Comparison of ENCODE assay signal across 9 cellular contexts in the genomic region with DNA sequence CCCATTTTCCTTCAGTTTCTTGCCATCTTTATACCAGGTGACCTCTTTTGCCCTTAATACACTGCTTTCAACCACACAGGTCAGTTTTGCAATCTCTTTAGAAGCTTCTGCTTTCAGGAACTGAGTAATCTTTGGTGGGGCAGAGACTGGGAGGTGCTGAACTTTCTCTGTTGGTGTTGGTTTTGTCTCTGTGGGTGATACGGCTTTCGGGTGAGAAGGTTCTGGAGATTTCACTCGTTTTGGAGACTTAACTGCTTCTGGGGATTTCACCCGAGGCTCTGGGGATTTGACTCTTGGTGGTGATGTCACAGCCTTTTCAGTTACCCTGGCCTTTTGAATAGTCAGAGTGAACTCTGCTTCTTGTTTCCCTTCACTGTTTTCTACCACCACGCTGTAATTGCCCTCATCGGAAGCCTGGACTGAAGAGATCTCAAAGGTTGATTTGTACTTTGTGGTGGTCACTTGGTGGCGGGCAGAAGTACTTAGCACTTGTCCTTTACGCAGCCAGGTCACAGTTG. TPM values are rescaled to one million over a fixed set of nuclear protein-coding genes. Genes with fewer than 3 reads are reported as not detected.
DNase-seq lines count a peak whose midpoint lies in the region; ATAC-seq and TF ChIP-seq lines count a peak whose summit lies in the region.
"Had no signal": no experiment of that assay in that cellular context is flagged by ENCODE, and none has a peak within 500 bp of the region (broad histone marks: within the 10 kb centered on the region; RNA-seq: fewer than 3 reads in every experiment).

No MANE protein-coding gene starts in this region.

- POLR2A ChIA-PET in activated CD8-positive, alpha-beta T cell treated with anti-CD3 and anti-CD28 coated beads for 36 hours (lab: Charles Lee): interaction anchor here (1.2 kb wide), 1 partner anchor 51 kb away, joined by 3 read pairs; no protein-coding TSS in a partner anchor

- H3K36me3 ChIP-seq in left ventricle myocardium inferior: peaks cover 100% of the 10 kb centered on the region

- H3K4me1 Mint-ChIP-seq in activated CD8-positive, alpha-beta T cell treated with anti-CD3 and anti-CD28 coated beads for 36 hours (ENCODE audit: low read depth): peaks cover 47% of the 10 kb centered on the region

- peak overlapping the region; percentile 3 for H3K4me3 Mint-ChIP-seq in activated CD8-positive, alpha-beta T cell treated with anti-CD3 and anti-CD28 coated beads for 36 hours

- intact Hi-C loops in left ventricle myocardium inferior (cut with micrococcal nuclease) (no loop called here), Right ventricle myocardium superior (cut with DNase I) (no loop called here), dorsolateral prefrontal cortex (cut with DNase I) (no loop called here)
- intact Hi-C loops in activated CD8-positive, alpha-beta T cell treated with anti-CD3 and anti-CD28 coated beads for 36 hours (cut with micrococcal nuclease): no loop called here

- DNase-seq in left ventricle myocardium inferior: no peak
- DNase-seq in Right ventricle myocardium superior: no peak
- DNase-seq in activated CD8-positive, alpha-beta T cell treated with anti-CD3 and anti-CD28 coated beads for 36 hours: peak; percentile 73
- DNase-seq in stimulated activated naive CD8-positive, alpha-beta T cell treated with anti-CD3 and anti-CD28 coated beads, Interleukin-15, Interleukin-2, amounts not matched to agents 100 U/mL and 50 U/mL, for 24 hours: peak; percentile 37
- no peak for DNase-seq in iPS-NIHi11 (ENCODE audit: low spot score)
- no peak for DNase-seq in ACHN
- DNase-seq in dorsolateral prefrontal cortex: no peak

- H3K27ac ChIP-seq in left ventricle myocardium inferior (replicated peaks) (peak overlapping the region; percentile 10), dorsolateral prefrontal cortex (no peak overlapping the region)
- H3K27ac ChIP-seq: thoracic aorta had no signal

- peaks cover 68% of the 10 kb centered on the region for H3K36me3 Mint-ChIP-seq in activated CD8-positive, alpha-beta T cell treated with anti-CD3 and anti-CD28 coated beads for 36 hours (ENCODE audit: low read depth)

- no peaks in the 10 kb centered on the region for H3K9me3 ChIP-seq in left ventricle myocardium inferior (replicated peaks)
- H3K9me3 ChIP-seq: thoracic aorta had no signal

- H3K4me1 ChIP-seq in left ventricle myocardium inferior: peaks cover 21% of the 10 kb centered on the region

- H3K27me3 ChIP-seq in left ventricle myocardium inferior (ENCODE audit: low read depth) (no peaks in the 10 kb centered on the region), dorsolateral prefrontal cortex (no peaks in the 10 kb centered on the region)

- no peaks in the 10 kb centered on the region for H3K9me3 Mint-ChIP-seq in activated CD8-positive, alpha-beta T cell treated with anti-CD3 and anti-CD28 coated beads for 36 hours

- H3K4me3 ChIP-seq in left ventricle myocardium inferior: no peak overlapping the region
- no peak overlapping the region for H3K4me3 ChIP-seq in dorsolateral prefrontal cortex
- H3K4me3 ChIP-seq: thoracic aorta had no signal

- no peaks in the 10 kb centered on the region for H3K27me3 Mint-ChIP-seq in activated CD8-positive, alpha-beta T cell treated with anti-CD3 and anti-CD28 coated beads for 36 hours

- CTCF ChIA-PET in activated CD8-positive, alpha-beta T cell treated with anti-CD3 and anti-CD28 coated beads for 36 hours (lab: Charles Lee): interaction anchor here (0.8 to 1.3 kb wide), 4 partner anchors 9 to 116 kb away, joined by 3 to 5 read pairs (median 3); partner anchors contain the start of gene PLEKHA3

- H3K27ac Mint-ChIP-seq in activated CD8-positive, alpha-beta T cell treated with anti-CD3 and anti-CD28 coated beads for 36 hours: peak overlapping the region; percentile 80

- TF ChIP-seq CTCF in left ventricle myocardium inferior (IDR thresholded peaks at IDR 0.05; ENCODE audit: borderline replicate concordance) (no peak), dorsolateral prefrontal cortex (IDR thresholded peaks at IDR 0.05 in 54 of 56, conservative IDR thresholded peaks at IDR 0.05 in 2 of 56; ENCODE audit: low read depth in 1 of 56, partially characterized antibody in 56 of 56) (no peak)
- no peak for TF ChIP-seq CTCF in activated CD8-positive, alpha-beta T cell treated with anti-CD3 and anti-CD28 coated beads for 36 hours (IDR thresholded peaks at IDR 0.05)

- in situ Hi-C loops in ACHN (cut with HindIII; ENCODE audit: low pct_ligation_motif_present, low pct_unique_long_range_greater_than_20kb, low sequenced_read_pairs): no loop called here

- no peak for ATAC-seq in Right ventricle myocardium superior (ENCODE audit: poor library complexity)
- ATAC-seq in HG03095 (IDR thresholded peaks at IDR 0.05; ENCODE audit: unreplicated experiment): peak; percentile 93
- ATAC-seq in activated CD8-positive, alpha-beta T cell treated with anti-CD3 and anti-CD28 coated beads for 36 hours: peak; percentile 95
- peak; percentile 92 for ATAC-seq in stimulated activated naive CD8-positive, alpha-beta T cell treated with anti-CD3 and anti-CD28 coated beads, Interleukin-15, Interleukin-2, amounts not matched to agents 100 U/mL and 50 U/mL, for 24 hours

RNA-seq across cellular contexts. Expression of gene PLEKHA3, which starts 50.4 kb away (rescaled TPM):
- total RNA-seq in left ventricle myocardium inferior (41.4 TPM), Right ventricle myocardium superior (32.2 TPM), dorsolateral prefrontal cortex (10 to 100 TPM; 23.8 to 61.8 (median 37.5) TPM)
- total RNA-seq in activated CD8-positive, alpha-beta T cell treated with anti-CD3 and anti-CD28 coated beads for 36 hours: 10 to 100 TPM; 21.0 to 22.2 TPM

RNA-seq across cellular contexts. Expression of gene FKBP7, which starts 52.3 kb away (rescaled TPM):
- total RNA-seq in left ventricle myocardium inferior (10.8 TPM), Right ventricle myocardium superior (6.5 TPM), dorsolateral prefrontal cortex (1 to 10 TPM in 116 of 120 experiments, under 1 TPM in 4; 0.76 to 7.8 (median 3.0) TPM)
- 1 to 10 TPM; 2.1 to 3.0 TPM for total RNA-seq in activated CD8-positive, alpha-beta T cell treated with anti-CD3 and anti-CD28 coated beads for 36 hours

Comparison
In these comparisons a context has a peak if more than half of its experiments do, and no peak if none do; other contexts are left out.
1. DNase-seq: peak in activated CD8-positive, alpha-beta T cell treated with anti-CD3 and anti-CD28 coated beads for 36 hours (single experiment) and stimulated activated naive CD8-positive, alpha-beta T cell treated with anti-CD3 and anti-CD28 coated beads, Interleukin-15, Interleukin-2, amounts not matched to agents 100 U/mL and 50 U/mL, for 24 hours (single experiment); none in left ventricle myocardium inferior (single experiment), Right ventricle myocardium superior (single experiment), iPS-NIHi11 (single experiment), ACHN (single experiment) and dorsolateral prefrontal cortex (0 of 10).